Comparison of ENCODE assay signal across 9 cellular contexts in the genomic region with DNA sequence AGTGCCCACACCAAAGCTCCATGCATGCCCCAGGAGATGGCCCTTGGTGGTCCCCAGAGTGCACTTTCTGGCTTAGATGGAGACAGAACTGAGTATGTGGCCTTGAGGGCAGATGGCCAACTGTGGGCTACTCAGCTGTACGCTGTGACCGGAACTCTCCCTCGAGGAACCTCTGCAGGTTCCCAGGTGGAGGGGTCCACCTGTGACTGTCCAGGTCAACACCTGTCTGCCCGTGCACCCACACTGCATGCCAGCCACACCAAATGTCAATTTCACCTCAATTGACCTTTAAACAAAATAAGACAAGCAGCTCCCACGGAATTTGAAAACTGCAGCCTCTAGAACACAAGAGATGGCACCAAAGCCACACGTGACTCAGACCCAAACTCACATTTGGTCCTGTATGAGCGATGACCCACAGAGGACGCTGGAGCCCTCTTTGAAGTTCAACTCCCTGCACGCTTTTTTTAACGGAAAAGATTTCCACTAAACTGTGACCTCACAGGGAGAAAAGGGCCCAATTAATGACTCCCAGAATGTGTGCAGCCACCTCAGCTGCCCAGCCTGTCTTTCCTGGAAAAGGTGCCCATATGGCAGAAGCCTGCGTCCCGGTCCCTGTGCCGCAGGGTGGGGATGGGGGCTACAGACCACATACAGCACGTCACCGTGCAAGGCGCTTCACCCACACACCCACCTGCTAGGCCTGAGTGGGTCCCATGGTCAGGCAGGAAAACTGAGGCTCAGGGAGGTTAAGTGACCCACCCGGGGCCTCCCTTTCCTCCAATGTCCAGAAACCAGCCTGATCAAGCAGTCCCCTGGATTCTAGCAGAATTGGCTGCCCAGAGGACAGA. TPM values are rescaled to one million over a fixed set of nuclear protein-coding genes. Genes with fewer than 3 reads are reported as not detected.
A peak's percentile ranks its signal among the peaks of the same experiment; 100 is the strongest.
DNase-seq lines count a peak whose midpoint lies in the region; ATAC-seq and TF ChIP-seq lines count a peak whose summit lies in the region.
"Had no signal": no experiment of that assay in that cellular context is flagged by ENCODE, and none has a peak within 500 bp of the region (broad histone marks: within the 10 kb centered on the region; RNA-seq: fewer than 3 reads in every experiment).

No MANE protein-coding gene starts in this region.

- H4K8ac ChIP-seq in mesendoderm (ENCODE audit: low read depth, low read length): no peak overlapping the region

- H3K27ac ChIP-seq in SU-DHL-6 (ENCODE audit: low read depth, low read length): peak overlapping the region; percentile 43
- no peak overlapping the region for H3K27ac ChIP-seq in A673 (ENCODE audit: low read depth, low read length, poor library complexity, severe bottlenecking)
- no peak overlapping the region for H3K27ac ChIP-seq in mesendoderm (ENCODE audit: low read depth, low read length)

- no peak overlapping the region for H2BK15ac ChIP-seq in mesendoderm (replicated peaks; ENCODE audit: low read depth)

- H3K27ac Mint-ChIP-seq in Calu3 (ENCODE audit: unreplicated experiment): peak overlapping the region; percentile 54

- peaks cover 21% of the 10 kb centered on the region for H3K4me1 Mint-ChIP-seq in Calu3 (ENCODE audit: low read depth, unreplicated experiment)

- H3K79me1 ChIP-seq in mesendoderm (ENCODE audit: low read length): no peaks in the 10 kb centered on the region

- no peaks in the 10 kb centered on the region for H3K79me2 ChIP-seq in SU-DHL-6 (ENCODE audit: insufficient read depth, low read length)
- no peaks in the 10 kb centered on the region for H3K79me2 ChIP-seq in mesendoderm (ENCODE audit: control insufficient read depth, insufficient read depth, low read length)

- H2BK120ac ChIP-seq in mesendoderm (ENCODE audit: low read depth, low read length): no peak overlapping the region

- no peak overlapping the region for H3K4me3 ChIP-seq in SU-DHL-6 (ENCODE audit: insufficient read depth, low read length, poor library complexity, severe bottlenecking)
- no peak overlapping the region for H3K4me3 ChIP-seq in mucosa of descending colon
- H3K4me3 ChIP-seq in A673 (ENCODE audit: low read depth, low read length, poor library complexity, severe bottlenecking): no peak overlapping the region
- H3K4me3 ChIP-seq in mesendoderm (ENCODE audit: low read length): no peak overlapping the region

- H3K27me3 ChIP-seq in SU-DHL-6 (ENCODE audit: low read length) (no peaks in the 10 kb centered on the region), A673 (replicated peaks; ENCODE audit: insufficient read depth, low read depth, low read length, poor library complexity) (no peaks in the 10 kb centered on the region), mesendoderm (ENCODE audit: insufficient read depth, low read length, poor library complexity) (no peaks in the 10 kb centered on the region)

- no peak overlapping the region for H4K5ac ChIP-seq in mesendoderm (ENCODE audit: low read length)

- no peak for TF ChIP-seq CTCF in Calu3 (IDR thresholded peaks at IDR 0.05; ENCODE audit: unreplicated experiment)
- no peak for TF ChIP-seq CTCF in SU-DHL-6 (IDR thresholded peaks at IDR 0.05; ENCODE audit: insufficient read depth, low read length, poor library complexity, severe bottlenecking)
- TF ChIP-seq CTCF in mucosa of descending colon (IDR thresholded peaks at IDR 0.05): no peak
- no peak for TF ChIP-seq CTCF in A673 (conservative IDR thresholded peaks at IDR 0.05; ENCODE audit: low read depth, low read length)

- H3K9me2 ChIP-seq in SU-DHL-6 (replicated peaks; ENCODE audit: insufficient read depth, low read length): no peaks in the 10 kb centered on the region

- WGBS in mesendoderm (ENCODE audit: extremely low coverage, insufficient coverage, low lambda C conversion rate): no CpG with 5 or more reads among the region's 17 CpGs

- no peaks in the 10 kb centered on the region for H3K9me3 Mint-ChIP-seq in Calu3 (ENCODE audit: low read depth, unreplicated experiment)

- H3K4me2 ChIP-seq in SU-DHL-6 (ENCODE audit: low read depth, low read length, poor library complexity, severe bottlenecking) (peak overlapping the region; percentile 16), mesendoderm (ENCODE audit: low read length) (no peak overlapping the region)

- POLR2A ChIA-PET in A673 (lab: Charles Lee; ENCODE audit: low non-redundant PET): no interaction called here

- H3K4me3 Mint-ChIP-seq in Calu3 (ENCODE audit: low read depth, unreplicated experiment): peak overlapping the region; percentile 36

- no peak overlapping the region for H3K9ac ChIP-seq in SU-DHL-6 (ENCODE audit: low read length)
- H3K9ac ChIP-seq in mesendoderm (ENCODE audit: low read length): no peak overlapping the region

- no peak overlapping the region for H3K56ac ChIP-seq in mesendoderm (ENCODE audit: low read length)

- H3K23ac ChIP-seq in mesendoderm (ENCODE audit: low read length): no peak overlapping the region

- peaks cover 22% of the 10 kb centered on the region for H3K4me1 ChIP-seq in mucosa of descending colon (ENCODE audit: low read depth)
- no peaks in the 10 kb centered on the region for H3K4me1 ChIP-seq in A673 (ENCODE audit: insufficient read depth, low read length, poor library complexity, severe bottlenecking)
- H3K4me1 ChIP-seq in mesendoderm (ENCODE audit: control insufficient read depth, low read depth, low read length): no peaks in the 10 kb centered on the region

- H3K36me3 ChIP-seq in SU-DHL-6 (ENCODE audit: low read length) (peaks cover 5% of the 10 kb centered on the region; the same call in 1 of the 2 replicates), mucosa of descending colon (ENCODE audit: low read depth) (no peaks in the 10 kb centered on the region), A673 (ENCODE audit: insufficient read depth, low read length, poor library complexity, severe bottlenecking) (peaks cover 33% of the 10 kb centered on the region), mesendoderm (ENCODE audit: control insufficient read depth, insufficient read depth, low read length) (peaks cover 4% of the 10 kb centered on the region)

- no peak overlapping the region for H2AK5ac ChIP-seq in mesendoderm (ENCODE audit: low read length)

- H2AFZ ChIP-seq in SU-DHL-6 (ENCODE audit: low read depth, low read length, severe bottlenecking): no peak overlapping the region

- H3K9me3 ChIP-seq in SU-DHL-6 (ENCODE audit: insufficient read depth, low read length): no peaks in the 10 kb centered on the region
- H3K9me3 ChIP-seq in mucosa of descending colon: no peaks in the 10 kb centered on the region
- H3K9me3 ChIP-seq in A673 (ENCODE audit: low read depth, low read length, poor library complexity, severe bottlenecking): no peaks in the 10 kb centered on the region

- H4K20me1 ChIP-seq in SU-DHL-6 (ENCODE audit: low read depth, low read length): peaks cover 25% of the 10 kb centered on the region; the same call in 1 of the 2 replicates

- peak; percentile 18 for ATAC-seq in GM21381 (IDR thresholded peaks at IDR 0.05; ENCODE audit: unreplicated experiment)
- peak; percentile 2 for ATAC-seq in mucosa of descending colon

- H2BK5ac ChIP-seq in mesendoderm (ENCODE audit: low read length): no peak overlapping the region

- H3K4ac ChIP-seq in mesendoderm (ENCODE audit: low read depth, low read length): no peak overlapping the region

- intact Hi-C loops in Calu3 (cut with micrococcal nuclease; ENCODE audit: unreplicated experiment): no loop called here
- intact Hi-C loops in mucosa of descending colon (cut with DNase I, micrococcal nuclease): no loop called here
- intact Hi-C loops in A673 (cut with micrococcal nuclease; ENCODE audit: unreplicated experiment): no loop called here

- H3K27me3 Mint-ChIP-seq in Calu3 (ENCODE audit: unreplicated experiment): no peaks in the 10 kb centered on the region

- peaks cover 12% of the 10 kb centered on the region for H3F3A ChIP-seq in SU-DHL-6 (ENCODE audit: insufficient read depth)

- H3K36me3 Mint-ChIP-seq in Calu3 (ENCODE audit: insufficient read depth, unreplicated experiment): no peaks in the 10 kb centered on the region

- H3K18ac ChIP-seq in mesendoderm (ENCODE audit: low read length): no peak overlapping the region

- BruUV-seq in Calu3 (replicated peaks; lab: Mats Ljungman, UMichigan) (no TSS peak), A673 (replicated peaks; lab: Mats Ljungman, UMichigan) (no TSS peak)

- CTCF ChIA-PET in Calu3 (lab: Charles Lee) (interaction anchor here (0.6 kb wide), 1 partner anchor 252 kb away, joined by 3 read pairs; no protein-coding TSS in a partner anchor), A673 (lab: Charles Lee) (no interaction called here)

- DNase-seq in Calu3 (no peak), mucosa of descending colon (no peak), NCI-H187 (lab: John Stamatoyannopoulos, UW) (no peak), iPS-NIHi11 (ENCODE audit: low spot score) (no peak), A673 (ENCODE audit: low spot score) (no peak), mesendoderm (no peak)
- DNase-seq: NCI-H1105 had no signal

RNA-seq across cellular contexts. Expression of a gene that starts 47.7 kb away (rescaled TPM):
- total RNA-seq in Calu3 (2022) (2.5 and 5.0 TPM in 2 replicates), mucosa of descending colon (10 to 100 TPM in 2 of 3 donors, 1 to 10 TPM in 1; 8.1 to 29.5 (median 23.4) TPM), A673 (2021) (1.9 and 2.1 TPM in 2 replicates)
- 0.87 TPM for polyA plus RNA-seq in mesendoderm (2013, experiment 1 of 2)
- 0.88 TPM for polyA plus RNA-seq in mesendoderm (2013, experiment 2 of 2)
